In the genomic region with DNA sequence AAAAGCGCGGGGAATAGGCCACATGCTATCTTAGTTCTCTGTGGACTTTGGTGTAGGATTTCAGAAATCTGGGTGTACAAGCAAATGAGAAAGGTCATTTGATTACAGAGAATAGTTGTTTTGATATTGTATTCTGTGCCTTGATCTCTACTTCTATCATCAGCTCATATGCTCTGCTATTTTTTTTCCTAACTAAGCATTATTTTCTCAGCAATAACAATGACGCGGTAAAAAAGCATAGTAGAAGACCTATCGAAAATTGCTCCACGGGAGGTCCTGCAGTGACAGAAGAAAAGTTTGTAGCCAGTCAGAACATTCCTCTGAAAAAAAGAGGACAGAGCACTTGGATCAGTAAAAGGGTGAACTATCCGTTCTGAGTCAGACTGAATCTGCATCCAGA, we compare ENCODE assay signal across 19 cellular contexts. TPM values are rescaled to one million over a fixed set of nuclear protein-coding genes. Genes with fewer than 3 reads are reported as not detected.
DNase-seq lines count a peak whose midpoint lies in the region; ATAC-seq, FAIRE-seq and TF ChIP-seq lines count a peak whose summit lies in the region.
"Had no signal": no experiment of that assay in that cellular context is flagged by ENCODE, and none has a peak within 500 bp of the region (broad histone marks: within the 10 kb centered on the region; RNA-seq: fewer than 3 reads in every experiment).

No MANE protein-coding gene starts in this region.

- CTCF ChIA-PET in Caco-2 (lab: Charles Lee): no interaction called here
- CTCF ChIA-PET in activated CD4-positive, alpha-beta T cell treated with anti-CD3 and anti-CD28 coated beads for 36 hours (lab: Charles Lee): no interaction called here

- peak overlapping the region in 1 of 11 experiments; percentile 5; a peak in 2 of 22 replicates for H3K9ac ChIP-seq in BLaER1 treated with 17β-estradiol and CSF1 and Interleukin-3, amounts not matched to agents 10 nM and 100 nM
- H3K9ac ChIP-seq in astrocyte (ENCODE audit: low read length): no peak overlapping the region

- peak overlapping the region; percentile 50 for H2AFZ ChIP-seq in astrocyte (ENCODE audit: low read depth, low read length)

- peak overlapping the region in 9 of 11 experiments; percentile 86 to 98 (median 92); a peak in 14 of 22 replicates for H3K4me2 ChIP-seq in BLaER1 treated with 17β-estradiol and CSF1 and Interleukin-3, amounts not matched to agents 10 nM and 100 nM
- peak overlapping the region; percentile 100 for H3K4me2 ChIP-seq in astrocyte (ENCODE audit: low read length)

- H3K27ac Mint-ChIP-seq in Caco-2 (ENCODE audit: unreplicated experiment) (no peak overlapping the region), astrocyte (ENCODE audit: unreplicated experiment) (peak overlapping the region; percentile 18)
- H3K27ac Mint-ChIP-seq in natural killer cell treated with Interleukin-12 subunit alpha and Interleukin-12 subunit beta and Interleukin-15 and Interleukin-18, amount 100 ng/mL, for 72 hours: peak overlapping the region; percentile 37 to 73
- H3K27ac Mint-ChIP-seq in activated CD4-positive, alpha-beta T cell treated with anti-CD3 and anti-CD28 coated beads for 36 hours: no peak overlapping the region
- H3K27ac Mint-ChIP-seq: activated naive CD8-positive, alpha-beta T cell treated with anti-CD3 and anti-CD28 coated beads for 36 hours; activated T-helper 17 cell treated with anti-CD3 and anti-CD28 coated beads, Interleukin-2, amount 50 U/mL, for 72 hours; HFFc6 had no signal

- H3K27ac ChIP-seq in BLaER1 treated with 17β-estradiol and CSF1 and Interleukin-3, amounts not matched to agents 10 nM and 100 nM: peak overlapping the region in 2 of 11 experiments; percentile 13 to 96; a peak in 3 of 22 replicates
- H3K27ac ChIP-seq in astrocyte (ENCODE audit: low read depth, low read length) (no peak overlapping the region), WERI-Rb-1 (no peak overlapping the region)
- H3K27ac ChIP-seq: testis had no signal

- TF ChIP-seq CTCF in Caco-2 (IDR thresholded peaks at IDR 0.05; ENCODE audit: insufficient read depth in 1 of 2, low read depth in 1 of 2, low read length in 1 of 2, severe bottlenecking in 1 of 2, unreplicated experiment in 1 of 2) (no peak), astrocyte (IDR thresholded peaks at IDR 0.05; ENCODE audit: insufficient read depth, low read depth, low read length) (no peak), WERI-Rb-1 (IDR thresholded peaks at IDR 0.05; ENCODE audit: low read depth, low read length) (no peak)

- H3K36me3 Mint-ChIP-seq in Caco-2 (ENCODE audit: insufficient read depth, unreplicated experiment) (no peaks in the 10 kb centered on the region), astrocyte (ENCODE audit: low read depth, unreplicated experiment) (no peaks in the 10 kb centered on the region)
- H3K36me3 Mint-ChIP-seq in natural killer cell treated with Interleukin-12 subunit alpha and Interleukin-12 subunit beta and Interleukin-15 and Interleukin-18, amount 100 ng/mL, for 72 hours: peaks cover 6% of the 10 kb centered on the region
- H3K36me3 Mint-ChIP-seq in activated CD4-positive, alpha-beta T cell treated with anti-CD3 and anti-CD28 coated beads for 36 hours (ENCODE audit: low read depth): no peaks in the 10 kb centered on the region
- H3K36me3 Mint-ChIP-seq: activated naive CD8-positive, alpha-beta T cell treated with anti-CD3 and anti-CD28 coated beads for 36 hours had no signal

- intact Hi-C loops in Caco-2 (cut with micrococcal nuclease; ENCODE audit: unreplicated experiment): no loop called here
- intact Hi-C loops in activated CD4-positive, alpha-beta T cell treated with anti-CD3 and anti-CD28 coated beads for 36 hours (cut with DNase I, micrococcal nuclease): loop anchor here (2.0 to 10.0 kb wide), 5 partner anchors 217 to 707 kb away; no protein-coding TSS in a partner anchor

- no peak overlapping the region; a peak in 1 of 20 replicates for H3K4me3 ChIP-seq in BLaER1 treated with 17β-estradiol and CSF1 and Interleukin-3, amounts not matched to agents 10 nM and 100 nM
- H3K4me3 ChIP-seq in Caco-2 (ENCODE audit: low read depth, low read length) (no peak overlapping the region), astrocyte (ENCODE audit: insufficient read depth, low read depth, low read length) (no peak overlapping the region), WERI-Rb-1 (ENCODE audit: low read depth, low read length) (no peak overlapping the region)
- H3K4me3 ChIP-seq: lung had no signal

- H3K4me3 Mint-ChIP-seq in Caco-2 (ENCODE audit: unreplicated experiment): peak overlapping the region; percentile 63
- H3K4me3 Mint-ChIP-seq in astrocyte (ENCODE audit: unreplicated experiment): peak overlapping the region; percentile 78
- peak overlapping the region; percentile 38 for H3K4me3 Mint-ChIP-seq in natural killer cell treated with Interleukin-12 subunit alpha and Interleukin-12 subunit beta and Interleukin-15 and Interleukin-18, amount 100 ng/mL, for 72 hours
- no peak overlapping the region for H3K4me3 Mint-ChIP-seq in activated CD4-positive, alpha-beta T cell treated with anti-CD3 and anti-CD28 coated beads for 36 hours
- H3K4me3 Mint-ChIP-seq: activated naive CD8-positive, alpha-beta T cell treated with anti-CD3 and anti-CD28 coated beads for 36 hours; HFFc6 had no signal

- no peak for DNase-seq in Caco-2
- no peak for DNase-seq in astrocyte (ENCODE audit: low read depth)
- DNase-seq in natural killer cell treated with Interleukin-12 subunit alpha and Interleukin-12 subunit beta and Interleukin-15 and Interleukin-18, amount 100 ng/mL, for 72 hours (ENCODE audit: low spot score): no peak
- no peak for DNase-seq in OCI-M2 (lab: John Stamatoyannopoulos, UW; ENCODE audit: unreplicated experiment)
- no peak for DNase-seq in WERI-Rb-1
- DNase-seq in NCI-H187 (lab: John Stamatoyannopoulos, UW): no peak
- DNase-seq in activated CD4-positive, alpha-beta T cell treated with anti-CD3 and anti-CD28 coated beads for 36 hours: no peak
- DNase-seq: activated naive CD8-positive, alpha-beta T cell treated with anti-CD3 and anti-CD28 coated beads for 36 hours; DMS79 treated with DMSO at 0.1 percent for 48 hours; erythroblast; HFFc6; kidney; NCI-H1694 treated with DMSO at 0.1 percent for 48 hours; pancreas; sigmoid colon; testis had no signal

- no peaks in the 10 kb centered on the region for H3K36me3 ChIP-seq in BLaER1 treated with 17β-estradiol and CSF1 and Interleukin-3, amounts not matched to agents 10 nM and 100 nM
- H3K36me3 ChIP-seq in Caco-2 (ENCODE audit: control insufficient read depth, insufficient read depth, low read length) (no peaks in the 10 kb centered on the region), astrocyte (ENCODE audit: insufficient read depth, low read length) (no peaks in the 10 kb centered on the region), WERI-Rb-1 (no peaks in the 10 kb centered on the region)
- H3K36me3 ChIP-seq: pancreas, sigmoid colon had no signal

- peak; percentile 23 for FAIRE-seq in astrocyte (lab: Jason Lieb, UNC)
- FAIRE-seq: kidney, pancreas had no signal

- POLR2A ChIA-PET in Caco-2 (lab: Charles Lee): no interaction called here
- POLR2A ChIA-PET in activated CD4-positive, alpha-beta T cell treated with anti-CD3 and anti-CD28 coated beads for 36 hours (lab: Charles Lee): no interaction called here

- no TSS peak for BruUV-seq in Caco-2 (replicated peaks; lab: Mats Ljungman, UMichigan)

- H3K27me3 ChIP-seq in BLaER1 treated with 17β-estradiol and CSF1 and Interleukin-3, amounts not matched to agents 10 nM and 100 nM: peaks cover 29 to 44% (median 39%) of the 10 kb centered on the region in 11 experiments
- H3K27me3 ChIP-seq in Caco-2 (replicated peaks; ENCODE audit: control insufficient read depth, insufficient read depth, low read length) (no peaks in the 10 kb centered on the region), astrocyte (ENCODE audit: insufficient read depth, low read length) (peaks cover 9% of the 10 kb centered on the region), WERI-Rb-1 (ENCODE audit: insufficient read depth, low read depth, severe bottlenecking) (peaks cover 23% of the 10 kb centered on the region)
- H3K27me3 ChIP-seq: pancreas, sigmoid colon, testis had no signal

- peaks cover 0 to 3% (median 0%) of the 10 kb centered on the region in 11 experiments; a peak in 2 of 22 replicates for H3K9me3 ChIP-seq in BLaER1 treated with 17β-estradiol and CSF1 and Interleukin-3, amounts not matched to agents 10 nM and 100 nM (replicated peaks in 1 of 11)
- H3K9me3 ChIP-seq in Caco-2: no peaks in the 10 kb centered on the region
- H3K9me3 ChIP-seq in astrocyte (ENCODE audit: insufficient read depth, low read depth, low read length): no peaks in the 10 kb centered on the region
- no peaks in the 10 kb centered on the region for H3K9me3 ChIP-seq in WERI-Rb-1 (ENCODE audit: severe bottlenecking)
- H3K9me3 ChIP-seq: pancreas, sigmoid colon, testis had no signal

- H3K9me3 Mint-ChIP-seq in Caco-2 (ENCODE audit: unreplicated experiment) (no peaks in the 10 kb centered on the region), astrocyte (ENCODE audit: unreplicated experiment) (no peaks in the 10 kb centered on the region)
- no peaks in the 10 kb centered on the region for H3K9me3 Mint-ChIP-seq in natural killer cell treated with Interleukin-12 subunit alpha and Interleukin-12 subunit beta and Interleukin-15 and Interleukin-18, amount 100 ng/mL, for 72 hours
- no peaks in the 10 kb centered on the region for H3K9me3 Mint-ChIP-seq in activated CD4-positive, alpha-beta T cell treated with anti-CD3 and anti-CD28 coated beads for 36 hours (ENCODE audit: low read depth)
- H3K9me3 Mint-ChIP-seq: activated naive CD8-positive, alpha-beta T cell treated with anti-CD3 and anti-CD28 coated beads for 36 hours; activated T-helper 17 cell treated with anti-CD3 and anti-CD28 coated beads, Interleukin-2, amount 50 U/mL, for 72 hours; HFFc6 had no signal

- no peaks in the 10 kb centered on the region for H3K4me1 Mint-ChIP-seq in Caco-2 (ENCODE audit: low read depth, unreplicated experiment)
- H3K4me1 Mint-ChIP-seq in astrocyte (ENCODE audit: low read depth, unreplicated experiment): peaks cover 3% of the 10 kb centered on the region
- peaks cover 13 to 15% of the 10 kb centered on the region in 2 donors for H3K4me1 Mint-ChIP-seq in natural killer cell treated with Interleukin-12 subunit alpha and Interleukin-12 subunit beta and Interleukin-15 and Interleukin-18, amount 100 ng/mL, for 72 hours (ENCODE audit: low read depth in 2 of 2)
- peaks cover 7% of the 10 kb centered on the region for H3K4me1 Mint-ChIP-seq in activated CD4-positive, alpha-beta T cell treated with anti-CD3 and anti-CD28 coated beads for 36 hours
- H3K4me1 Mint-ChIP-seq: activated T-helper 17 cell treated with anti-CD3 and anti-CD28 coated beads, Interleukin-2, amount 50 U/mL, for 72 hours had no signal

- H4K20me1 ChIP-seq in BLaER1 treated with 17β-estradiol and CSF1 and Interleukin-3, amounts not matched to agents 10 nM and 100 nM: peaks cover 0 to 14% (median 9%) of the 10 kb centered on the region in 11 experiments; a peak in 11 of 22 replicates
- H4K20me1 ChIP-seq in astrocyte (ENCODE audit: insufficient read depth, low read length): no peaks in the 10 kb centered on the region

- no peak for ATAC-seq in natural killer cell treated with Interleukin-12 subunit alpha and Interleukin-12 subunit beta and Interleukin-15 and Interleukin-18, amount 100 ng/mL, for 72 hours
- ATAC-seq in activated CD4-positive, alpha-beta T cell treated with anti-CD3 and anti-CD28 coated beads for 36 hours: no peak
- ATAC-seq: activated T-helper 17 cell treated with anti-CD3 and anti-CD28 coated beads, Interleukin-2, amount 50 U/mL, for 72 hours; pancreas had no signal

- H3K79me2 ChIP-seq in astrocyte (ENCODE audit: insufficient read depth, low read length): no peaks in the 10 kb centered on the region

- H3K27me3 Mint-ChIP-seq in Caco-2 (ENCODE audit: insufficient read depth, unreplicated experiment) (no peaks in the 10 kb centered on the region), astrocyte (ENCODE audit: low read depth, unreplicated experiment) (peaks cover 2% of the 10 kb centered on the region)
- H3K27me3 Mint-ChIP-seq in natural killer cell treated with Interleukin-12 subunit alpha and Interleukin-12 subunit beta and Interleukin-15 and Interleukin-18, amount 100 ng/mL, for 72 hours: no peaks in the 10 kb centered on the region
- peaks cover 39% of the 10 kb centered on the region for H3K27me3 Mint-ChIP-seq in activated CD4-positive, alpha-beta T cell treated with anti-CD3 and anti-CD28 coated beads for 36 hours

- peaks cover 12 to 33% (median 26%) of the 10 kb centered on the region in 10 experiments; a peak in 19 of 20 replicates for H3K4me1 ChIP-seq in BLaER1 treated with 17β-estradiol and CSF1 and Interleukin-3, amounts not matched to agents 10 nM and 100 nM
- H3K4me1 ChIP-seq in Caco-2 (no peaks in the 10 kb centered on the region), astrocyte (ENCODE audit: insufficient read depth, low read length) (peaks cover 13% of the 10 kb centered on the region)

RNA-seq across cellular contexts. Expression of a gene that starts 2.8 kb away (rescaled TPM):
- total RNA-seq in Caco-2 (2022) (4.0 and 4.6 TPM in 2 replicates), astrocyte (8.5 and 12.4 TPM in 2 replicates)
- total RNA-seq in natural killer cell treated with Interleukin-12 subunit alpha and Interleukin-12 subunit beta and Interleukin-15 and Interleukin-18, amount 100 ng/mL, for 72 hours: 10 to 100 TPM; 77.9 to 79.6 TPM
- total RNA-seq in activated CD4-positive, alpha-beta T cell treated with anti-CD3 and anti-CD28 coated beads for 36 hours: 1 to 10 TPM; 6.3 to 6.6 TPM

Comparison
In these comparisons a context has a peak if more than half of its experiments do, and no peak if none do; other contexts are left out.
1. H3K27ac Mint-ChIP-seq: peak in astrocyte (single experiment) and natural killer cell treated with Interleukin-12 subunit alpha and Interleukin-12 subunit beta and Interleukin-15 and Interleukin-18, amount 100 ng/mL, for 72 hours (2 of 2); none in Caco-2 (single experiment) and activated CD4-positive, alpha-beta T cell treated with anti-CD3 and anti-CD28 coated beads for 36 hours (single experiment).